ENCODE assay signal across 1 cellular context in genomic region chr17:78231991-78232759, GRCh38.
TF ChIP-seq lines count a peak whose summit lies in the region.

No MANE protein-coding gene starts in this region.

TF ChIP-seq in SK-N-SH, 30 proteins besides CTCF, POLR2A, EP300 and RAD21 (continued from another document):
- no peak for TF ChIP-seq REST (IDR thresholded peaks at IDR 0.05; ENCODE audit: low read depth, low read length)
- TF ChIP-seq USF2 (IDR thresholded peaks at IDR 0.05; ENCODE audit: borderline replicate concordance, low read depth, low read length): no peak
